Comparison of ENCODE assay signal across 9 cellular contexts in genomic region chr16:2881783-2882459, GRCh38. TPM values are rescaled to one million over a fixed set of nuclear protein-coding genes. Genes with fewer than 3 reads are reported as not detected.
DNase-seq lines count a peak whose midpoint lies in the region; ATAC-seq, FAIRE-seq and TF ChIP-seq lines count a peak whose summit lies in the region.
"Not testable (repeated sequence)": the region's sequence is repeated elsewhere in the genome, so short reads cannot be mapped to it uniquely, and the experiment has no call there.
"Had no signal": no experiment of that assay in that cellular context is flagged by ENCODE, and none has a peak within 500 bp of the region (broad histone marks: within the 10 kb centered on the region; RNA-seq: fewer than 3 reads in every experiment).

No MANE protein-coding gene starts in this region.

- WGBS in urinary bladder, result 11% methylated on average over 41 of the region's 41 CpGs

- H3K27ac ChIP-seq in coronary artery (peak overlapping the region; percentile 92 to 98), urinary bladder (ENCODE audit: low read depth) (peak overlapping the region; percentile 93)

- FAIRE-seq in GM12892 (lab: Jason Lieb, UNC), result peak; percentile 73

- DNase-seq in GM12892 (ENCODE audit: insufficient read length), result not testable (repeated sequence)
- DNase-seq in NCI-H69 (lab: John Stamatoyannopoulos, UW) (peak; percentile 63), coronary artery (ENCODE audit: low spot score) (peak; percentile 82), immature natural killer cell (peak in 1 of 3 donors; percentile 8), posterior vena cava (ENCODE audit: low spot score) (peak; percentile 86)
- peak; percentile 33 for DNase-seq in activated CD4-positive, alpha-beta T cell treated with anti-CD3 and anti-CD28 coated beads, Interleukin-2, amount 10 ng/mL, durations not matched to agents 7 days and 5 days

- not testable (repeated sequence) for H3K27me3 Mint-ChIP-seq in activated CD4-positive, alpha-beta T cell treated with anti-CD3 and anti-CD28 coated beads, Interleukin-2, amount 10 ng/mL, durations not matched to agents 7 days and 5 days
- H3K27me3 Mint-ChIP-seq in immature natural killer cell (ENCODE audit: low read depth in 3 of 3), result peaks cover 4 to 12% (median 10%) of the 10 kb centered on the region in 3 donors

- not testable (repeated sequence) for H3K36me3 Mint-ChIP-seq in activated CD4-positive, alpha-beta T cell treated with anti-CD3 and anti-CD28 coated beads, Interleukin-2, amount 10 ng/mL, durations not matched to agents 7 days and 5 days (ENCODE audit: low read depth); immature natural killer cell

- H3K36me3 ChIP-seq in urinary bladder (ENCODE audit: insufficient read depth), result not testable (repeated sequence)

- not testable (repeated sequence) for TF ChIP-seq CTCF in coronary artery (IDR thresholded peaks at IDR 0.05)

- peak overlapping the region; percentile 93 for H3K27ac Mint-ChIP-seq in activated CD4-positive, alpha-beta T cell treated with anti-CD3 and anti-CD28 coated beads, Interleukin-2, amount 10 ng/mL, durations not matched to agents 7 days and 5 days
- peak overlapping the region; percentile 77 to 94 (median 86) for H3K27ac Mint-ChIP-seq in immature natural killer cell

- POLR2A ChIA-PET in activated CD4-positive, alpha-beta T cell treated with anti-CD3 and anti-CD28 coated beads, Interleukin-2, amount 10 ng/mL, durations not matched to agents 7 days and 5 days (lab: Charles Lee), result not testable (repeated sequence)

- peak overlapping the region; percentile 80 for H3K4me3 Mint-ChIP-seq in activated CD4-positive, alpha-beta T cell treated with anti-CD3 and anti-CD28 coated beads, Interleukin-2, amount 10 ng/mL, durations not matched to agents 7 days and 5 days
- peak overlapping the region; percentile 84 to 95 (median 94) for H3K4me3 Mint-ChIP-seq in immature natural killer cell

- peaks cover 14% of the 10 kb centered on the region for H3K4me1 Mint-ChIP-seq in activated CD4-positive, alpha-beta T cell treated with anti-CD3 and anti-CD28 coated beads, Interleukin-2, amount 10 ng/mL, durations not matched to agents 7 days and 5 days
- H3K4me1 Mint-ChIP-seq in immature natural killer cell, result peaks cover 9 to 11% of the 10 kb centered on the region in 2 donors

- not testable (repeated sequence) for TF ChIP-seq POLR2A in GM12892 (IDR thresholded peaks at IDR 0.05; ENCODE audit: low read depth, low read length)

- H3K4me1 ChIP-seq in urinary bladder (ENCODE audit: insufficient read depth), result not testable (repeated sequence)

- intact Hi-C loops in posterior vena cava (cut with DNase I), result not testable (repeated sequence)

- not testable (repeated sequence) for H3K9me3 Mint-ChIP-seq in activated CD4-positive, alpha-beta T cell treated with anti-CD3 and anti-CD28 coated beads, Interleukin-2, amount 10 ng/mL, durations not matched to agents 7 days and 5 days; immature natural killer cell

- CTCF ChIA-PET in activated CD4-positive, alpha-beta T cell treated with anti-CD3 and anti-CD28 coated beads, Interleukin-2, amount 10 ng/mL, durations not matched to agents 7 days and 5 days (lab: Charles Lee), result interaction anchor here (0.7 to 2.1 kb wide), 11 partner anchors 7 to 1274 kb away, joined by 3 to 18 read pairs (median 4); partner anchors contain the start of gene FLYWCH1

- peak; percentile 3 for ATAC-seq in HG03039 (IDR thresholded peaks at IDR 0.05; ENCODE audit: unreplicated experiment)

- H3K4me3 ChIP-seq in coronary artery (peak overlapping the region; percentile 84), urinary bladder (ENCODE audit: low read depth, low read length) (peak overlapping the region; percentile 61)

RNA-seq across cellular contexts. Expression of gene FLYWCH2, which starts 1.1 kb away (rescaled TPM):
- 7.4 TPM for polyA plus RNA-seq in GM12892 (2012; ENCODE audit: missing spikeins)
- 10 to 100 TPM; 16.8 to 21.0 TPM for total RNA-seq in activated CD4-positive, alpha-beta T cell treated with anti-CD3 and anti-CD28 coated beads, Interleukin-2, amount 10 ng/mL, durations not matched to agents 7 days and 5 days
- polyA plus RNA-seq in immature natural killer cell (10 to 100 TPM; 15.9 to 24.5 (median 18.3) TPM), urinary bladder (49.9 TPM)
- total RNA-seq in posterior vena cava (10 to 100 TPM; 16.0 to 17.6 TPM), urinary bladder (15.6 TPM)

RNA-seq across cellular contexts. Expression of gene PRSS22, which starts 24.0 kb away (rescaled TPM):
- not detected for polyA plus RNA-seq in GM12892 (2012; ENCODE audit: missing spikeins)
- total RNA-seq in activated CD4-positive, alpha-beta T cell treated with anti-CD3 and anti-CD28 coated beads, Interleukin-2, amount 10 ng/mL, durations not matched to agents 7 days and 5 days, result not detected
- under 1 TPM in 2 of 3 donors, not detected in 1; 0.23 to 0.40 TPM for polyA plus RNA-seq in immature natural killer cell
- total RNA-seq in posterior vena cava, result not detected
- 3.0 TPM for total RNA-seq in urinary bladder
- polyA plus RNA-seq in urinary bladder, result 5.6 TPM
- total RNA-seq: T-helper 2 cell treated with Interferon-gamma antibody and Interleukin-4, amounts not matched to agents 100 ng/mL and 5 ng/mL, for 36 hours had no signal

RNA-seq across cellular contexts. Expression of gene FLYWCH1, which starts 29.8 kb away (rescaled TPM):
- polyA plus RNA-seq in GM12892 (2012; ENCODE audit: missing spikeins), result 6.0 TPM
- 10 to 100 TPM; 46.8 to 52.7 TPM for total RNA-seq in activated CD4-positive, alpha-beta T cell treated with anti-CD3 and anti-CD28 coated beads, Interleukin-2, amount 10 ng/mL, durations not matched to agents 7 days and 5 days
- 10 to 100 TPM in 1 of 3 donors, 1 to 10 TPM in 2; 2.5 to 16.1 (median 4.8) TPM for polyA plus RNA-seq in immature natural killer cell
- total RNA-seq in posterior vena cava, result 10 to 100 TPM; 31.0 to 37.7 TPM
- total RNA-seq in urinary bladder, result 11.4 TPM
- 38.0 TPM for polyA plus RNA-seq in urinary bladder

RNA-seq across cellular contexts. Expression of gene ZG16B, which starts 51.8 kb away (rescaled TPM):
- 9.3 TPM for polyA plus RNA-seq in GM12892 (2012; ENCODE audit: missing spikeins)
- total RNA-seq in activated CD4-positive, alpha-beta T cell treated with anti-CD3 and anti-CD28 coated beads, Interleukin-2, amount 10 ng/mL, durations not matched to agents 7 days and 5 days, result 1 to 10 TPM; 2.3 to 3.1 TPM
- polyA plus RNA-seq in immature natural killer cell, result 1 to 10 TPM; 1.2 to 3.9 (median 1.5) TPM
- not detected for total RNA-seq in posterior vena cava
- total RNA-seq in urinary bladder, result 2.4 TPM
- 5.1 TPM for polyA plus RNA-seq in urinary bladder
